Comparison of ENCODE assay signal across 21 cellular contexts in genomic region chr6:108361312-108361932, GRCh38.
DNase-seq lines count a peak whose midpoint lies in the region; ATAC-seq, FAIRE-seq and TF ChIP-seq lines count a peak whose summit lies in the region.
"Had no signal": no experiment of that assay in that cellular context is flagged by ENCODE, and none has a peak within 500 bp of the region (broad histone marks: within the 10 kb centered on the region; RNA-seq: fewer than 3 reads in every experiment).

No MANE protein-coding gene starts in this region.

- no peaks in the 10 kb centered on the region for H3F3A ChIP-seq in Loucy (ENCODE audit: low read depth)

- no peak for TF ChIP-seq CTCF in Loucy (conservative IDR thresholded peaks at IDR 0.05; ENCODE audit: low read length)
- no peak for TF ChIP-seq CTCF in esophagus muscularis mucosa (IDR thresholded peaks at IDR 0.05)

- CTCF ChIA-PET in CD4-positive, alpha-beta memory T cell (lab: Charles Lee; ENCODE audit: partially characterized antibody), result no interaction called here

- no peak overlapping the region for H3K27ac Mint-ChIP-seq in CD4-positive, alpha-beta memory T cell
- H3K27ac Mint-ChIP-seq: activated naive CD8-positive, alpha-beta T cell; activated T-cell treated with anti-CD3 and anti-CD28 coated beads, Interleukin-2, amount 50 U/mL, for 72 hours; WTC11 had no signal

- no peaks in the 10 kb centered on the region for H3K9me3 Mint-ChIP-seq in CD4-positive, alpha-beta memory T cell
- H3K9me3 Mint-ChIP-seq: activated T-cell treated with anti-CD3 and anti-CD28 coated beads, Interleukin-2, amount 50 U/mL, for 72 hours; WTC11 had no signal

- peak overlapping the region; percentile 66 for H3K9ac ChIP-seq in Loucy (ENCODE audit: low read depth, low read length, poor library complexity, severe bottlenecking)

- H3K9me3 ChIP-seq in Loucy (ENCODE audit: insufficient read depth, low read depth, low read length), result no peaks in the 10 kb centered on the region
- H3K9me3 ChIP-seq in esophagus muscularis mucosa, result no peaks in the 10 kb centered on the region
- no peaks in the 10 kb centered on the region for H3K9me3 ChIP-seq in CD4-positive, alpha-beta memory T cell (ENCODE audit: control insufficient read depth in 1 of 2, low read length in 2 of 2)
- H3K9me3 ChIP-seq: body of pancreas, colonic mucosa, left lung, neutrophil had no signal

- H3K27ac ChIP-seq in esophagus muscularis mucosa (replicated peaks in 1 of 4), result no peak overlapping the region
- H3K27ac ChIP-seq in CD4-positive, alpha-beta memory T cell (ENCODE audit: low read depth, low read length), result no peak overlapping the region
- H3K27ac ChIP-seq: body of pancreas, colonic mucosa, left lung, neutrophil had no signal

- DNase-seq in CMK (ENCODE audit: low read depth), result peak; percentile 77
- peak; percentile 88 for DNase-seq in SKM-1 (lab: John Stamatoyannopoulos, UW; ENCODE audit: unreplicated experiment)
- DNase-seq in kidney tubule cell (ENCODE audit: low spot score), result peak; percentile 50
- no peak for DNase-seq in esophagus muscularis mucosa (ENCODE audit: extremely low spot score)
- no peak for DNase-seq in CD4-positive, alpha-beta memory T cell
- no peak for DNase-seq in GM12892 (ENCODE audit: insufficient read length)
- DNase-seq: activated T-cell treated with anti-CD3 and anti-CD28 coated beads, Interleukin-2, amount 50 U/mL, for 72 hours; body of pancreas; colonic mucosa; COR-L47; KG1; left lung; NCI-H774; stimulated activated naive CD8-positive, alpha-beta T cell treated with anti-CD3 and anti-CD28 coated beads, Interleukin-15, Interleukin-2, amounts not matched to agents 100 U/mL and 50 U/mL, for 24 hours; trophoblast cell had no signal

- no peaks in the 10 kb centered on the region for H4K20me1 ChIP-seq in Loucy (ENCODE audit: insufficient read depth, low read length, poor library complexity, severe bottlenecking)

- no peak for ATAC-seq in GM19395 (IDR thresholded peaks at IDR 0.05; ENCODE audit: unreplicated experiment)
- ATAC-seq: activated T-cell treated with anti-CD3 and anti-CD28 coated beads, Interleukin-2, amount 50 U/mL, for 72 hours; body of pancreas; left lung; stimulated activated naive CD8-positive, alpha-beta T cell treated with anti-CD3 and anti-CD28 coated beads, Interleukin-15, Interleukin-2, amounts not matched to agents 100 U/mL and 50 U/mL, for 24 hours; WTC11 had no signal

- intact Hi-C loops in esophagus muscularis mucosa (cut with DNase I), result no loop called here
- intact Hi-C loops in CD4-positive, alpha-beta memory T cell (cut with micrococcal nuclease), result no loop called here

- H3K4me2 ChIP-seq in Loucy (ENCODE audit: low read depth, low read length, poor library complexity, severe bottlenecking), result peak overlapping the region; percentile 57

- 83% methylated on average over 5 of the region's 5 CpGs for WGBS in esophagus muscularis mucosa

- H2AFZ ChIP-seq in Loucy (ENCODE audit: low read length), result peak overlapping the region; percentile 18

- peaks cover 7 to 26% of the 10 kb centered on the region in 2 donors for H3K36me3 Mint-ChIP-seq in CD4-positive, alpha-beta memory T cell
- H3K36me3 Mint-ChIP-seq: WTC11 had no signal

- no peak for TF ChIP-seq EP300 in esophagus muscularis mucosa (IDR thresholded peaks at IDR 0.05)

- H3K4me3 ChIP-seq in Loucy (ENCODE audit: low read length, poor library complexity, severe bottlenecking), result peak overlapping the region; percentile 28
- H3K4me3 ChIP-seq in esophagus muscularis mucosa, result no peak overlapping the region
- no peak overlapping the region for H3K4me3 ChIP-seq in CD4-positive, alpha-beta memory T cell (ENCODE audit: low read length in 2 of 2)
- H3K4me3 ChIP-seq: body of pancreas, colonic mucosa, left lung had no signal

- H3K27me3 ChIP-seq in Loucy (ENCODE audit: insufficient read depth, low read length, poor library complexity, severe bottlenecking) (no peaks in the 10 kb centered on the region), esophagus muscularis mucosa (no peaks in the 10 kb centered on the region)
- no peaks in the 10 kb centered on the region for H3K27me3 ChIP-seq in CD4-positive, alpha-beta memory T cell (ENCODE audit: insufficient read depth, low read length)
- H3K27me3 ChIP-seq: body of pancreas, colonic mucosa, left lung, neutrophil had no signal

- H3K9me2 ChIP-seq in Loucy (replicated peaks; ENCODE audit: low read depth, low read length), result no peaks in the 10 kb centered on the region

- FAIRE-seq in GM12892 (lab: Jason Lieb, UNC), result no peak
- FAIRE-seq: H54 had no signal

- no peaks in the 10 kb centered on the region for H3K27me3 Mint-ChIP-seq in CD4-positive, alpha-beta memory T cell
- H3K27me3 Mint-ChIP-seq: activated naive CD8-positive, alpha-beta T cell had no signal

- no peaks in the 10 kb centered on the region for H3K79me2 ChIP-seq in Loucy (ENCODE audit: insufficient read depth, low read length)

- peaks cover 0 to 4% (median 1%) of the 10 kb centered on the region in 4 donors for H3K4me1 Mint-ChIP-seq in CD4-positive, alpha-beta memory T cell

- H3K4me3 Mint-ChIP-seq in CD4-positive, alpha-beta memory T cell, result no peak overlapping the region
- H3K4me3 Mint-ChIP-seq: activated naive CD8-positive, alpha-beta T cell; activated T-cell treated with anti-CD3 and anti-CD28 coated beads, Interleukin-2, amount 50 U/mL, for 72 hours; WTC11 had no signal

- H3K4me1 ChIP-seq in Loucy (ENCODE audit: insufficient read depth, low read length, poor library complexity, severe bottlenecking), result peaks cover 64% of the 10 kb centered on the region
- no peaks in the 10 kb centered on the region for H3K4me1 ChIP-seq in esophagus muscularis mucosa
- no peaks in the 10 kb centered on the region for H3K4me1 ChIP-seq in CD4-positive, alpha-beta memory T cell (ENCODE audit: insufficient read depth, low read length)
- H3K4me1 ChIP-seq: body of pancreas, colonic mucosa had no signal

- H3K36me3 ChIP-seq in Loucy (ENCODE audit: insufficient read depth, low read length) (no peaks in the 10 kb centered on the region), esophagus muscularis mucosa (peaks cover 0 to 33% (median 11%) of the 10 kb centered on the region in 4 donors)
- H3K36me3 ChIP-seq in CD4-positive, alpha-beta memory T cell (ENCODE audit: insufficient read depth, low read length), result no peaks in the 10 kb centered on the region
- H3K36me3 ChIP-seq: colonic mucosa, left lung, neutrophil had no signal

- POLR2A ChIA-PET in CD4-positive, alpha-beta memory T cell (lab: Charles Lee; ENCODE audit: partially characterized antibody), result no interaction called here

- no peak for TF ChIP-seq POLR2A in esophagus muscularis mucosa (IDR thresholded peaks at IDR 0.05; ENCODE audit: low read depth)
- TF ChIP-seq POLR2A in GM12892 (IDR thresholded peaks at IDR 0.05; ENCODE audit: low read depth, low read length), result no peak

Comparison
In these comparisons a context has a peak if more than half of its experiments do, and no peak if none do; other contexts are left out.
1. DNase-seq: peak in CMK (single experiment), SKM-1 (single experiment) and kidney tubule cell (single experiment); none in esophagus muscularis mucosa (single experiment), CD4-positive, alpha-beta memory T cell (0 of 5) and GM12892 (single experiment).